ENCODE assay signal across 8 cellular contexts in genomic region chr3:167100651-167101050, GRCh38.
"Had no signal": no experiment of that assay in that cellular context is flagged by ENCODE, and none has a peak within 500 bp of the region (broad histone marks: within the 10 kb centered on the region; RNA-seq: fewer than 3 reads in every experiment).

No MANE protein-coding gene starts in this region.

- FAIRE-seq: H1, H54 had no signal

- DNase-seq: H9, HCEC 1CT, Kasumi-1, KG1 had no signal

- ATAC-seq: GM23338 had no signal

- H3K27ac ChIP-seq: HL-60 had no signal

- H2AFZ ChIP-seq: GM23338 had no signal

- H3K4me3 ChIP-seq: GM23338 had no signal

- H3K4me2 ChIP-seq: GM23338 had no signal
